In the genomic region with DNA sequence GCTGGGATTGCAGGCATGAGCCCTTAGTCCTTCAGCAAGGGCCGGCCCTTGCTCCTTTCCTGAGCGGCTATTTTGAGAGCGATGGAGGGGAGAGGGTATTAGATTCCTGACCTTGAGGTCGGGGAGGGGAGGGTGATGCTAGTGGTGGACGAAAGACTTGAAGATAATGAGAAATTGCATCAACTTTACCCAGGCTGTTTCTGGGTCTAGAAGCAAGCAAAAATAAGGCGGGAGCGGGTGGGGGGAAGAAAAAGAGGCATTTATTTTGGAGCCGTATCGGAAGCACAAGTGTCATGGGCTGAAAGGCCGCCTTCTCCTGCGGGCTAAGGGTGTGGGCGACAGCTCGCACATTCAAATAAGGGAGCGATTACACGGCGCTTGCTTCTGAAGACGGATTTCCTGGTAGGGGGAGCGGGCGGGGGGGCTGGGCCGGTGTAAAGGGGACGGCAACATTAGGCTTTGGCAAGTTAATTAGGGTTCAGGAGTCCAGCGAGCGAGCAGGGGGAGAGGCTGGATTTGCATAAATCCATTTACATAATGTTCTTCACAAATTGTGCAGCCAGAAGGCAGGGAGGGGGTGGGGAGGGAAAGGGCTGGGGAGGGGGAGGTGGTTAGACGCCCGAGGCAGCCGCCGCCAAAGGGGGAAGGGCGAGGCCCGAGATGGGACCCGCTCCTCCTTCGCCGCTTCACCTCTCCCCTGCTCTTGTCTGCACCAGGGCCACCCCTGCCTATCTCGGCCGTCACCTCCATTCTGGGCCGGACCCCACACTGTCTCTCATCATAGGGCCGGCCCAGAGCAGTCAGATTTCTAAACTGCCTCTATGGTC, we compare ENCODE assay signal across 8 cellular contexts.
DNase-seq lines count a peak whose midpoint lies in the region; ATAC-seq and TF ChIP-seq lines count a peak whose summit lies in the region.

No MANE protein-coding gene starts in this region.

- H3K27me3 ChIP-seq in upper lobe of right lung (peaks cover 14% of the 10 kb centered on the region), tibial nerve (peaks cover 0 to 18% of the 10 kb centered on the region in 2 donors)

- peaks cover 14% of the 10 kb centered on the region for H3K4me1 Mint-ChIP-seq in central memory CD8-positive, alpha-beta T cell
- H3K4me1 Mint-ChIP-seq in memory B cell, result peaks cover 16% of the 10 kb centered on the region

- no peak overlapping the region for H3K4me3 ChIP-seq in upper lobe of right lung
- peak overlapping the region in 2 of 4 donors; percentile 12 to 26 for H3K4me3 ChIP-seq in tibial nerve

- H3K9me3 Mint-ChIP-seq in central memory CD8-positive, alpha-beta T cell, result peaks cover under 1% of the 10 kb centered on the region
- H3K9me3 Mint-ChIP-seq in memory B cell, result peaks cover 2% of the 10 kb centered on the region

- no peak for TF ChIP-seq CTCF in upper lobe of right lung (IDR thresholded peaks at IDR 0.05)
- TF ChIP-seq CTCF in tibial nerve (IDR thresholded peaks at IDR 0.05), result no peak

- H3K36me3 Mint-ChIP-seq in central memory CD8-positive, alpha-beta T cell (ENCODE audit: insufficient read depth), result peaks cover 2% of the 10 kb centered on the region
- peaks cover 3% of the 10 kb centered on the region for H3K36me3 Mint-ChIP-seq in memory B cell

- 12 to 17% methylated on average over 33 to 36 of the region's 36 CpGs for whole genome bisulfite sequencing in tibial nerve, 2 donors

- H3K36me3 ChIP-seq in upper lobe of right lung (no peaks in the 10 kb centered on the region), tibial nerve (no peaks in the 10 kb centered on the region)

- H3K27ac Mint-ChIP-seq in central memory CD8-positive, alpha-beta T cell (ENCODE audit: low read depth), result no peak overlapping the region
- H3K27ac Mint-ChIP-seq in memory B cell, result peak overlapping the region; percentile 53

- H3K4me3 Mint-ChIP-seq in central memory CD8-positive, alpha-beta T cell, result peak overlapping the region; percentile 53
- peak overlapping the region; percentile 81 for H3K4me3 Mint-ChIP-seq in memory B cell

- TF ChIP-seq EP300 in tibial nerve (IDR thresholded peaks at IDR 0.05), result no peak

- peak; percentile 35 for DNase-seq in stimulated activated CD4-positive, alpha-beta T cell treated with anti-CD3 and anti-CD28 coated beads, Interleukin-15, amount 100 ng/mL, for 24 hours
- no peak for DNase-seq in stimulated activated CD4-positive, alpha-beta T cell treated with anti-CD3 and anti-CD28 coated beads, Interleukin-4, amount 100 ng/mL, for 24 hours
- DNase-seq in central memory CD8-positive, alpha-beta T cell (ENCODE audit: low spot score in 2 of 2), result no peak
- DNase-seq in memory B cell (ENCODE audit: low spot score in 2 of 2), result no peak
- no peak for DNase-seq in upper lobe of right lung
- no peak for DNase-seq in cerebellar nuclear complex (lab: John Stamatoyannopoulos, UW)
- DNase-seq in tibial nerve (ENCODE audit: low spot score in 2 of 2), result no peak

- intact Hi-C loops in upper lobe of right lung (cut with DNase I), result no loop called here

- H3K27ac ChIP-seq in upper lobe of right lung (no peak overlapping the region), tibial nerve (no peak overlapping the region)

- peaks cover 54% of the 10 kb centered on the region for H3K27me3 Mint-ChIP-seq in central memory CD8-positive, alpha-beta T cell
- peaks cover 7% of the 10 kb centered on the region for H3K27me3 Mint-ChIP-seq in memory B cell

- H3K9me3 ChIP-seq in upper lobe of right lung (no peaks in the 10 kb centered on the region), tibial nerve (no peaks in the 10 kb centered on the region)

- no peak for TF ChIP-seq POLR2A in tibial nerve (IDR thresholded peaks at IDR 0.05)

- H3K4me1 ChIP-seq in upper lobe of right lung, result peaks cover 10% of the 10 kb centered on the region
- H3K4me1 ChIP-seq in tibial nerve, result peaks cover 0 to 15% (median 7%) of the 10 kb centered on the region in 4 donors

- ATAC-seq in central memory CD8-positive, alpha-beta T cell (replicated peaks; ENCODE audit: extremely low read depth, poor library complexity, severe bottlenecking), result no peak
- peak; percentile 44 for ATAC-seq in memory B cell (ENCODE audit: low read depth)
- peak; percentile 23 for ATAC-seq in upper lobe of right lung
- ATAC-seq in HG03135 (IDR thresholded peaks at IDR 0.05; ENCODE audit: unreplicated experiment), result no peak

Comparison
In these comparisons a context has a peak if more than half of its experiments do, and no peak if none do; other contexts are left out.
1. ATAC-seq: peak in memory B cell (single experiment) and upper lobe of right lung (single experiment); none in central memory CD8-positive, alpha-beta T cell (single experiment) and HG03135 (single experiment).